In genomic region chr12:22103418-22103817, GRCh38 we compare ENCODE assay signal across 23 cellular contexts.
"Had no signal": no experiment of that assay in that cellular context is flagged by ENCODE, and none has a peak within 500 bp of the region (broad histone marks: within the 10 kb centered on the region; RNA-seq: fewer than 3 reads in every experiment).

No MANE protein-coding gene starts in this region.

- ATAC-seq: activated CD4-positive, CD25-positive, alpha-beta regulatory T cell treated with anti-CD3 and anti-CD28 coated beads, Interleukin-2, amount 50 U/mL, for 24 hours; activated T-cell treated with anti-CD3 and anti-CD28 coated beads, Interleukin-2, amount 50 U/mL, for 72 hours; gastrocnemius medialis; left cardiac atrium; natural killer cell treated with Interleukin-12 subunit alpha and Interleukin-12 subunit beta and Interleukin-15 and Interleukin-18, amount 100 ng/mL, for 72 hours; right cardiac atrium; stimulated activated effector memory CD8-positive, alpha-beta T cell treated with anti-CD3 and anti-CD28 coated beads, Interleukin-12 subunit alpha, Interleukin-12 subunit beta, amount 100 ng/mL, for 72 hours; stimulated activated naive CD8-positive, alpha-beta T cell treated with anti-CD3 and anti-CD28 coated beads, Interleukin-15, amount 100 ng/mL, for 72 hours had no signal

- DNase-seq: activated CD4-positive, alpha-beta memory T cell treated with anti-CD3 and anti-CD28 coated beads, Interleukin-2, amount 10 ng/mL, durations not matched to agents 7 days and 5 days; activated CD4-positive, alpha-beta T cell treated with anti-CD3 and anti-CD28 coated beads, Interleukin-2, amount 10 ng/mL, durations not matched to agents 24 days and 14 days; activated effector memory CD4-positive, alpha-beta T cell treated with Interleukin-2 at 50 U/mL for 16 hours; activated naive CD4-positive, alpha-beta T cell treated with anti-CD3 and anti-CD28 coated beads, Interleukin-2, amount 10 ng/mL, durations not matched to agents 7 days and 5 days; activated T-cell treated with anti-CD3 and anti-CD28 coated beads, Interleukin-2, amount 50 U/mL, for 72 hours; amygdala; colonic mucosa; dorsolateral prefrontal cortex; esophagus squamous epithelium; gastrocnemius medialis; hippocampal formation; left cardiac atrium; ovary; right cardiac atrium; stimulated activated CD4-positive, alpha-beta T cell treated with anti-CD3 and anti-CD28 coated beads, Interleukin-1b, Interleukin-23, amount 100 ng/mL, for 48 hours; stimulated activated naive CD8-positive, alpha-beta T cell treated with anti-CD3 and anti-CD28 coated beads, Interleukin-15, amount 100 ng/mL, for 72 hours; tibial artery had no signal

- H3K9me3 ChIP-seq: colonic mucosa, esophagus squamous epithelium, gastrocnemius medialis, neutrophil, ovary, tibial artery had no signal

- H3K36me3 ChIP-seq: colonic mucosa, esophagus squamous epithelium, gastrocnemius medialis, neutrophil, ovary, tibial artery had no signal

- H3K4me3 ChIP-seq: colonic mucosa, dorsolateral prefrontal cortex, esophagus squamous epithelium, gastrocnemius medialis, ovary, tibial artery had no signal

- H3K27me3 ChIP-seq: colonic mucosa, dorsolateral prefrontal cortex, esophagus squamous epithelium, gastrocnemius medialis, neutrophil, ovary had no signal

- H3K4me1 ChIP-seq: colonic mucosa, gastrocnemius medialis, tibial artery had no signal

- FAIRE-seq: bronchial epithelial cell had no signal

- H3K27ac ChIP-seq: colonic mucosa, dorsolateral prefrontal cortex, esophagus squamous epithelium, gastrocnemius medialis, neutrophil, ovary, tibial artery, VCaP had no signal
